Comparison of ENCODE assay signal across 37 cellular contexts in the genomic region with DNA sequence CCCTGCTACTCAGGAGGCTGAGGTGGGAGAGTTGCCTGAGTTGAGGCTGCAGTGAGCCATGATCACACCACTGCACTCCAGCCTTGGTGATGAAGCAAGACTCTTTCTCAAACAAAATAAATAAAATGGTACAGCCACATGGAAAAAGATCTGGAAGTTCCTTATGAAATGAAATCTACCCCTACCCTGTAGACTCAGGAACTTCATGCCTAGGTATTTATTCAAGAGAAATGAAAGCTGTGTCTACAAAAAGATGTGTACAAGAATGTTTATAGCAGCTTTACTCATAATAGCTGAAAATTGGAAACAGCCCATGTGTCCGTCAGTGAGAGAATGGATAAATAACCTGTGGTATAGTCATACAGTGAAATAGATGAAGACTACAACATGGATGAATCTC.
"Had no signal": no experiment of that assay in that cellular context is flagged by ENCODE, and none has a peak within 500 bp of the region (broad histone marks: within the 10 kb centered on the region; RNA-seq: fewer than 3 reads in every experiment).

No MANE protein-coding gene starts in this region.

- H3K36me3 Mint-ChIP-seq: brain had no signal

- H3K27ac Mint-ChIP-seq: activated naive CD4-positive, alpha-beta T cell treated with anti-CD3 and anti-CD28 coated beads for 36 hours; activated naive CD4-positive, alpha-beta T cell treated with anti-CD3 and anti-CD28 coated beads, Interleukin-2, amount 10 ng/mL, durations not matched to agents 7 days and 5 days; activated naive CD4-positive, alpha-beta T cell treated with anti-CD3 and anti-CD28 coated beads, Interleukin-2, amount 50 U/mL, for 24 hours; activated naive CD4-positive, alpha-beta T cell treated with anti-CD3 and anti-CD28 coated beads, Interleukin-2, amount 50 U/mL, for 72 hours; activated naive CD8-positive, alpha-beta T cell; activated naive CD8-positive, alpha-beta T cell treated with anti-CD3 and anti-CD28 coated beads for 36 hours; activated naive CD8-positive, alpha-beta T cell treated with anti-CD3 and anti-CD28 coated beads, Interleukin-2, amount 10 ng/mL, durations not matched to agents 7 days and 5 days; activated naive CD8-positive, alpha-beta T cell treated with anti-CD3 and anti-CD28 coated beads, Interleukin-2, amount 50 U/mL, for 24 hours; activated T-cell treated with anti-CD3 and anti-CD28 coated beads, Interleukin-2, amount 50 U/mL, for 24 hours; activated T-cell treated with anti-CD3 and anti-CD28 coated beads, Interleukin-2, amount 50 U/mL, for 72 hours; activated T-helper 1 cell treated with anti-CD3 and anti-CD28 coated beads, Interleukin-12 subunit alpha, Interleukin-12 subunit beta, Interleukin-2, Interleukin-4 antibody, amounts not matched to agents 30 ng/mL and 10 ng/mL and 1 ng/mL, durations not matched to agents 14 hours and 24 hours and 36 hours; activated T-helper 17 cell treated with anti-CD3 and anti-CD28 coated beads, Interleukin-2, amount 50 U/mL, for 72 hours; activated T-helper 2 cell treated with anti-CD3 and anti-CD28 coated beads, Interferon-gamma antibody, Interleukin-2, Interleukin-4, amounts not matched to agents 10 μg/mL and 5 μg/mL and 100 μg/mL, durations not matched to agents 14 hours and 24 hours and 36 hours; brain had no signal

- H3K27me3 Mint-ChIP-seq: activated naive CD8-positive, alpha-beta T cell; activated naive CD8-positive, alpha-beta T cell treated with anti-CD3 and anti-CD28 coated beads for 36 hours; activated T-cell treated with anti-CD3 and anti-CD28 coated beads, Interleukin-2, amount 50 U/mL, for 24 hours; activated T-helper 17 cell treated with anti-CD3 and anti-CD28 coated beads, Interleukin-2, amount 50 U/mL, for 72 hours; central memory CD8-positive, alpha-beta T cell had no signal

- H3K4me3 Mint-ChIP-seq: activated naive CD4-positive, alpha-beta T cell treated with anti-CD3 and anti-CD28 coated beads for 36 hours; activated naive CD4-positive, alpha-beta T cell treated with anti-CD3 and anti-CD28 coated beads, Interleukin-2, amount 10 ng/mL, durations not matched to agents 7 days and 5 days; activated naive CD4-positive, alpha-beta T cell treated with anti-CD3 and anti-CD28 coated beads, Interleukin-2, amount 50 U/mL, for 24 hours; activated naive CD8-positive, alpha-beta T cell; activated naive CD8-positive, alpha-beta T cell treated with anti-CD3 and anti-CD28 coated beads for 36 hours; activated naive CD8-positive, alpha-beta T cell treated with anti-CD3 and anti-CD28 coated beads, Interleukin-2, amount 10 ng/mL, durations not matched to agents 7 days and 5 days; activated naive CD8-positive, alpha-beta T cell treated with anti-CD3 and anti-CD28 coated beads, Interleukin-2, amount 50 U/mL, for 24 hours; activated T-cell treated with anti-CD3 and anti-CD28 coated beads, Interleukin-2, amount 50 U/mL, for 24 hours; activated T-cell treated with anti-CD3 and anti-CD28 coated beads, Interleukin-2, amount 50 U/mL, for 4 hours; activated T-cell treated with anti-CD3 and anti-CD28 coated beads, Interleukin-2, amount 50 U/mL, for 72 hours; activated T-helper 1 cell treated with anti-CD3 and anti-CD28 coated beads, Interleukin-12 subunit alpha, Interleukin-12 subunit beta, Interleukin-2, Interleukin-4 antibody, amounts not matched to agents 30 ng/mL and 10 ng/mL and 1 ng/mL, durations not matched to agents 14 hours and 24 hours and 36 hours; activated T-helper 17 cell treated with anti-CD3 and anti-CD28 coated beads, Interleukin-2, amount 50 U/mL, for 72 hours; brain; central memory CD8-positive, alpha-beta T cell had no signal

- DNase-seq: activated effector memory CD4-positive, alpha-beta T cell treated with anti-CD3 and anti-CD28 coated beads, Interleukin-2, amount 50 U/mL, for 16 hours; activated effector memory CD4-positive, alpha-beta T cell treated with Interleukin-2 at 50 U/mL for 16 hours; activated gamma-delta T cell; activated gamma-delta T cell treated with Interleukin-2 at 50 U/mL for 16 hours; activated naive CD4-positive, alpha-beta T cell; activated naive CD4-positive, alpha-beta T cell treated with anti-CD3 and anti-CD28 coated beads for 36 hours; activated naive CD4-positive, alpha-beta T cell treated with anti-CD3 and anti-CD28 coated beads, Interleukin-2, amount 10 ng/mL, durations not matched to agents 7 days and 5 days; activated naive CD4-positive, alpha-beta T cell treated with anti-CD3 and anti-CD28 coated beads, Interleukin-2, amount 50 U/mL, for 16 hours; activated naive CD4-positive, alpha-beta T cell treated with Interleukin-2 at 50 U/mL for 16 hours; activated naive CD8-positive, alpha-beta T cell treated with anti-CD3 and anti-CD28 coated beads for 36 hours; activated naive CD8-positive, alpha-beta T cell treated with anti-CD3 and anti-CD28 coated beads, Interleukin-2, amount 10 ng/mL, durations not matched to agents 7 days and 5 days; activated naive CD8-positive, alpha-beta T cell treated with anti-CD3 and anti-CD28 coated beads, Interleukin-2, amount 50 U/mL, for 24 hours; activated T-cell treated with anti-CD3 and anti-CD28 coated beads, Interleukin-2, amount 50 U/mL, for 24 hours; activated T-cell treated with anti-CD3 and anti-CD28 coated beads, Interleukin-2, amount 50 U/mL, for 4 hours; activated T-cell treated with anti-CD3 and anti-CD28 coated beads, Interleukin-2, amount 50 U/mL, for 48 hours; activated T-cell treated with anti-CD3 and anti-CD28 coated beads, Interleukin-2, amount 50 U/mL, for 72 hours; adrenal gland; amniotic stem cell; amygdala; anterior cingulate cortex; aorta; body of pancreas; brain microvascular endothelial cell; caudate nucleus; central memory CD4-positive, alpha-beta T cell; cerebellar nuclear complex had no signal

- H3K4me1 ChIP-seq: adrenal gland, ascending aorta, breast epithelium had no signal

- H3K4me1 Mint-ChIP-seq: activated T-helper 17 cell treated with anti-CD3 and anti-CD28 coated beads, Interleukin-2, amount 50 U/mL, for 72 hours; brain; central memory CD8-positive, alpha-beta T cell had no signal

- ATAC-seq: activated naive CD4-positive, alpha-beta T cell treated with anti-CD3 and anti-CD28 coated beads, Interleukin-2, amount 50 U/mL, for 72 hours; activated naive CD8-positive, alpha-beta T cell treated with anti-CD3 and anti-CD28 coated beads, Interleukin-2, amount 50 U/mL, for 24 hours; activated T-cell treated with anti-CD3 and anti-CD28 coated beads, Interleukin-2, amount 50 U/mL, for 4 hours; activated T-cell treated with anti-CD3 and anti-CD28 coated beads, Interleukin-2, amount 50 U/mL, for 72 hours; activated T-helper 17 cell treated with anti-CD3 and anti-CD28 coated beads, Interleukin-2, amount 50 U/mL, for 72 hours; body of pancreas had no signal

- H3K27me3 ChIP-seq: adrenal gland, ascending aorta, body of pancreas, brain microvascular endothelial cell, breast epithelium, cardiac muscle cell had no signal

- H3K4me3 ChIP-seq: adrenal gland, ascending aorta, body of pancreas, breast epithelium, cardiac muscle cell had no signal

- H3K36me3 ChIP-seq: adrenal gland, ascending aorta, brain microvascular endothelial cell, breast epithelium, cardiac muscle cell had no signal

- H3K9me3 ChIP-seq: ascending aorta had no signal

- H3K27ac ChIP-seq: adrenal gland, ascending aorta, body of pancreas, brain microvascular endothelial cell, breast epithelium, cardiac muscle cell had no signal
